12 cellular contexts compared by ENCODE assay signal in the genomic region with DNA sequence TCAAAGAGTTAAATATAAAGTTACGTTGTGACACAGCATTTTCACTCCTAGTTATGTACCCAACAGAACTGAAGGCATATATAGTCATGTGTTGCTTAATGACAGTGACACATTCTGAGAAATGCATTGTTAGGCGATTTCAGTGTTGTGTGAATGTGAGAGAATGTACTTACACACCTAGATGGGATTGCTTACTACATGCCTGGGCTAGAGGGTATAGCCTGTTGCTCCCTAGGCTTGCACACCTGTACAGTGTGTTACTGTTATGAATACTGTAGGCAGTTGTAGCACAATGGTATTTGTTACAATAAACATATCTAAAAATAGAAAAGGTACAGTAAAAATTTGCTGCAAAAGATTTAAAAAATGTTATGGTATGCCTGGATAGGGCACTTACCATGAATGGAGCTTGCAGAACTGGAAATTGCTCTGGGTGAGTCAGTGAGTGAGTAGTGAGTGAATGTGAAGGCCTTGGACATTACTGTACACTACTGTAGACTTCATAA.
A peak's percentile ranks its signal among the peaks of the same experiment; 100 is the strongest.
DNase-seq lines count a peak whose midpoint lies in the region; ATAC-seq and TF ChIP-seq lines count a peak whose summit lies in the region.
"Had no signal": no experiment of that assay in that cellular context is flagged by ENCODE, and none has a peak within 500 bp of the region (broad histone marks: within the 10 kb centered on the region; RNA-seq: fewer than 3 reads in every experiment).

No MANE protein-coding gene starts in this region.

- H3K9me3 Mint-ChIP-seq in chondrocyte (ENCODE audit: low read depth) = no peaks in the 10 kb centered on the region
- no peaks in the 10 kb centered on the region for H3K9me3 Mint-ChIP-seq in immature natural killer cell

- no peaks in the 10 kb centered on the region for H3K9me3 ChIP-seq in AG04450 (ENCODE audit: control insufficient read depth, insufficient read depth, low read length)

- no peak overlapping the region for H3K4me3 Mint-ChIP-seq in chondrocyte (ENCODE audit: unreplicated experiment)
- no peak overlapping the region for H3K4me3 Mint-ChIP-seq in immature natural killer cell
- H3K4me3 Mint-ChIP-seq: activated naive CD8-positive, alpha-beta T cell treated with anti-CD3 and anti-CD28 coated beads, Interleukin-2, amount 10 ng/mL, durations not matched to agents 7 days and 5 days; CD4-positive, CD25-positive, alpha-beta regulatory T cell had no signal

- H3K36me3 Mint-ChIP-seq in chondrocyte (ENCODE audit: low read depth) (no peaks in the 10 kb centered on the region), immature natural killer cell (peaks cover 0 to 4% (median 4%) of the 10 kb centered on the region in 3 donors)

- H3K4me3 ChIP-seq in AG04450 (ENCODE audit: low read depth, low read length) = no peak overlapping the region

- no peaks in the 10 kb centered on the region for H3K27me3 ChIP-seq in AG04450 (ENCODE audit: control insufficient read depth, insufficient read depth, low read length)

- H3K27me3 Mint-ChIP-seq in chondrocyte (ENCODE audit: low read depth) (no peaks in the 10 kb centered on the region), immature natural killer cell (ENCODE audit: low read depth in 3 of 3) (no peaks in the 10 kb centered on the region)
- H3K27me3 Mint-ChIP-seq: activated naive CD8-positive, alpha-beta T cell treated with anti-CD3 and anti-CD28 coated beads, Interleukin-2, amount 10 ng/mL, durations not matched to agents 7 days and 5 days; CD4-positive, CD25-positive, alpha-beta regulatory T cell had no signal

- CTCF ChIA-PET in AG04450 (lab: Charles Lee) = interaction anchor here (0.5 kb wide), 1 partner anchor 9 kb away, joined by 3 read pairs; no protein-coding TSS in a partner anchor

- peak; percentile 44 for DNase-seq in AG04450 (ENCODE audit: low read depth, low spot score)
- peak; percentile 78 for DNase-seq in HT1080 (ENCODE audit: low read depth)
- DNase-seq in chondrocyte (ENCODE audit: low spot score) = no peak
- no peak for DNase-seq in NCI-H1694 (lab: John Stamatoyannopoulos, UW)
- no peak for DNase-seq in COLO829 (ENCODE audit: low spot score)
- no peak for DNase-seq in immature natural killer cell
- no peak for DNase-seq in activated naive CD4-positive, alpha-beta T cell treated with anti-CD3 and anti-CD28 coated beads, Interleukin-2, amount 50 U/mL, for 16 hours
- DNase-seq: activated naive CD8-positive, alpha-beta T cell treated with anti-CD3 and anti-CD28 coated beads, Interleukin-2, amount 10 ng/mL, durations not matched to agents 7 days and 5 days; CD4-positive, CD25-positive, alpha-beta regulatory T cell; kidney; stimulated activated CD4-positive, alpha-beta T cell treated with anti-CD3 and anti-CD28 coated beads, Interleukin-15, amount 100 ng/mL, for 24 hours had no signal

- H3K27ac Mint-ChIP-seq in chondrocyte (ENCODE audit: unreplicated experiment) (peak overlapping the region; percentile 22), immature natural killer cell (no peak overlapping the region)
- H3K27ac Mint-ChIP-seq: activated naive CD8-positive, alpha-beta T cell treated with anti-CD3 and anti-CD28 coated beads, Interleukin-2, amount 10 ng/mL, durations not matched to agents 7 days and 5 days; CD4-positive, CD25-positive, alpha-beta regulatory T cell had no signal

- POLR2A ChIA-PET in AG04450 (lab: Yijun Ruan, JAX) = interaction anchor here (0.6 to 1.0 kb wide), 3 partner anchors 43 to 264 kb away, joined by 3 to 7 read pairs (median 5); a partner anchor contains a TSS

- TF ChIP-seq CTCF in AG04450 (IDR thresholded peaks at IDR 0.05; ENCODE audit: low read depth, low read length) (no peak), chondrocyte (IDR thresholded peaks at IDR 0.05) (no peak)

- peaks cover 3% of the 10 kb centered on the region for H3K4me1 Mint-ChIP-seq in chondrocyte (ENCODE audit: low read depth)
- H3K4me1 Mint-ChIP-seq in immature natural killer cell = peaks cover 4 to 12% of the 10 kb centered on the region in 2 donors

- peak overlapping the region; percentile 47 for H3K27ac ChIP-seq in AG04450 (ENCODE audit: low read depth, low read length)

- peak; percentile 69 for ATAC-seq in GM21367 (IDR thresholded peaks at IDR 0.05; ENCODE audit: unreplicated experiment)

Comparison
In these comparisons a context has a peak if more than half of its experiments do, and no peak if none do; other contexts are left out.
1. DNase-seq: peak in AG04450 (single experiment) and HT1080 (single experiment); none in chondrocyte (single experiment), NCI-H1694 (single experiment), COLO829 (single experiment), immature natural killer cell (0 of 3) and activated naive CD4-positive, alpha-beta T cell treated with anti-CD3 and anti-CD28 coated beads, Interleukin-2, amount 50 U/mL, for 16 hours (single experiment).